ENCODE assay signal across 7 cellular contexts in genomic region chr11:130413383-130414106, GRCh38. TPM values are rescaled to one million over a fixed set of nuclear protein-coding genes. Genes with fewer than 3 reads are reported as not detected.
DNase-seq lines count a peak whose midpoint lies in the region; ATAC-seq and TF ChIP-seq lines count a peak whose summit lies in the region.

No MANE protein-coding gene starts in this region.

- TF ChIP-seq EP300 in sigmoid colon (IDR thresholded peaks at IDR 0.05) = no peak

- H3K4me3 ChIP-seq in sigmoid colon = no peak overlapping the region

- intact Hi-C loops in sigmoid colon (cut with DNase I) = no loop called here

- ATAC-seq in GM19023 (IDR thresholded peaks at IDR 0.05; ENCODE audit: unreplicated experiment) = no peak
- ATAC-seq in HG03139 (IDR thresholded peaks at IDR 0.05; ENCODE audit: unreplicated experiment) = no peak

- H3K27ac ChIP-seq in epithelial cell of prostate (peak overlapping the region; percentile 64), sigmoid colon (peak overlapping the region; percentile 61 to 78 (median 70))

- peaks cover 0 to 45% (median 40%) of the 10 kb centered on the region in 4 donors for H3K4me1 ChIP-seq in sigmoid colon

- peaks cover 0 to 5% (median 0%) of the 10 kb centered on the region in 4 donors for H3K36me3 ChIP-seq in sigmoid colon

- H3K9me3 ChIP-seq in sigmoid colon = no peaks in the 10 kb centered on the region

- peak; percentile 90 for DNase-seq in GM03348 (ENCODE audit: low spot score)
- DNase-seq in NCI-H2227 (lab: John Stamatoyannopoulos, UW; ENCODE audit: unreplicated experiment) = peak; percentile 38
- DNase-seq in epithelial cell of prostate (ENCODE audit: low read depth, low spot score) = peak; percentile 77
- no peak for DNase-seq in sigmoid colon
- no peak for DNase-seq in DMS114 treated with DMSO at 0.1 percent for 48 hours (lab: John Stamatoyannopoulos, UW; ENCODE audit: unreplicated experiment)

- no peak for TF ChIP-seq CTCF in sigmoid colon (IDR thresholded peaks at IDR 0.05)

- WGBS in sigmoid colon, 2 donors = 92% methylated on average over 16 of the region's 16 CpGs

- H3K27me3 ChIP-seq in sigmoid colon = no peaks in the 10 kb centered on the region

- TF ChIP-seq POLR2A in sigmoid colon (IDR thresholded peaks at IDR 0.05) = no peak

RNA-seq across cellular contexts. Expression of gene ADAMTS8, which starts 14.9 kb away (rescaled TPM):
- total RNA-seq in sigmoid colon = 10 to 100 TPM in 1 of 4 donors, 1 to 10 TPM in 3; 3.5 to 11.9 (median 6.7) TPM
- 1 to 10 TPM in 1 of 3 donors, under 1 TPM in 1, not detected in 1; under 0.01 to 3.3 TPM for polyA plus RNA-seq in sigmoid colon

RNA-seq across cellular contexts. Expression of gene ADAMTS15, which starts 34.9 kb away (rescaled TPM):
- total RNA-seq in sigmoid colon = 1 to 10 TPM; 2.1 to 8.9 (median 3.2) TPM
- polyA plus RNA-seq in sigmoid colon = 1 to 10 TPM in 1 of 3 donors, under 1 TPM in 2; 0.46 to 6.1 (median 0.60) TPM

Comparison
In these comparisons a context has a peak if more than half of its experiments do, and no peak if none do; other contexts are left out.
1. DNase-seq: peak in GM03348 (single experiment), NCI-H2227 (single experiment) and epithelial cell of prostate (single experiment); none in sigmoid colon (single experiment) and DMS114 treated with DMSO at 0.1 percent for 48 hours (single experiment).